Comparison of ENCODE assay signal across 20 cellular contexts in the genomic region with DNA sequence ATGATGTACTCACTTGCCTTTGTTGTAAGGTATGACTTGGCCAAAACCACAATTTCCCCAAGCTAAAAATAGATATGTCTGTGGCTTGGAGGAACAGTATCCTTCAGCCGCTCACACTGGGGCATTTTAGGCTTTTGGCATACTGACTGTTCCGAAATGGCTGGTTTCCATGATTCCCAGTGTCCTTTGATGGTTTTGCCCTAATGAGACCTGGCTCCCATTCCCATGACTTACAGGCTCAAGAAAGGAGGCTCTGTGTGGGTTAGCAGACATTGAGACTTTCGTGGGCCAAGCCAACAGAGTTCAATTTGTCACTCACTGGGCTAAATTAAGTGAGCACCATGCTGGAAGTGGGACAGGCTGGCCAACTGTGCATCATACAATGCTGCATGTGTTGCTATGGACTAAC.
DNase-seq lines count a peak whose midpoint lies in the region; ATAC-seq and TF ChIP-seq lines count a peak whose summit lies in the region.
"Had no signal": no experiment of that assay in that cellular context is flagged by ENCODE, and none has a peak within 500 bp of the region (broad histone marks: within the 10 kb centered on the region; RNA-seq: fewer than 3 reads in every experiment).

No MANE protein-coding gene starts in this region.

- no peak overlapping the region for H3K27ac Mint-ChIP-seq in CD8-positive, alpha-beta memory T cell
- H3K27ac Mint-ChIP-seq: activated naive CD4-positive, alpha-beta T cell treated with anti-CD3 and anti-CD28 coated beads, Interleukin-2, amount 50 U/mL, for 24 hours; dendritic cell treated with granulocyte-macrophage colony-stimulating factor and Interleukin-4, amounts not matched to agents 40 ng/mL and 50 ng/mL, for 4 days; HFFc6; immature natural killer cell; naive thymus-derived CD8-positive, alpha-beta T cell had no signal

- no peak overlapping the region for H3K23ac ChIP-seq in trophoblast cell (ENCODE audit: low read length)

- no CpG with 5 or more reads among the region's 3 CpGs for WGBS in trophoblast cell (ENCODE audit: extremely low coverage, insufficient coverage, insufficient read length)

- in situ Hi-C loops in ACHN (cut with HindIII; ENCODE audit: low pct_ligation_motif_present, low pct_unique_long_range_greater_than_20kb, low sequenced_read_pairs): no loop called here

- no peaks in the 10 kb centered on the region for H3K9me3 ChIP-seq in HCT116 (ENCODE audit: control insufficient read depth in 1 of 2, insufficient read depth in 1 of 2, low read depth in 1 of 2, low read length in 2 of 2)
- peaks cover 2% of the 10 kb centered on the region for H3K9me3 ChIP-seq in trophoblast cell (ENCODE audit: insufficient read depth, low read depth, low read length)
- H3K9me3 ChIP-seq in CD8-positive, alpha-beta memory T cell (ENCODE audit: low read length): no peaks in the 10 kb centered on the region

- H3K18ac ChIP-seq in trophoblast cell (ENCODE audit: low read length): peak overlapping the region; percentile 11

- no peak overlapping the region for H4K91ac ChIP-seq in trophoblast cell (ENCODE audit: low read depth, low read length)

- POLR2A ChIA-PET in HCT116 (lab: Charles Lee): no interaction called here
- POLR2A ChIA-PET in CD8-positive, alpha-beta memory T cell (lab: Charles Lee): no interaction called here

- H2BK120ac ChIP-seq in trophoblast cell (ENCODE audit: insufficient read depth, low read length, poor library complexity): no peak overlapping the region

- TF ChIP-seq CTCF in HCT116 (IDR thresholded peaks at IDR 0.05 in 2 of 3, conservative IDR thresholded peaks at IDR 0.05 in 1 of 3; ENCODE audit: borderline replicate concordance in 1 of 3, insufficient read depth in 1 of 3, low read depth in 2 of 3, low read length in 2 of 3) (no peak), epithelial cell of esophagus (IDR thresholded peaks at IDR 0.05; ENCODE audit: insufficient read depth, low read depth, low read length, missing control alignments) (no peak)

- no peak overlapping the region for H2AK5ac ChIP-seq in trophoblast cell (ENCODE audit: low read length)

- no peak overlapping the region for H3K4me3 ChIP-seq in HCT116 (replicated peaks in 1 of 2; ENCODE audit: low read depth in 1 of 2, low read length in 2 of 2)
- no peak overlapping the region for H3K4me3 ChIP-seq in epithelial cell of esophagus (ENCODE audit: low read length)
- no peak overlapping the region for H3K4me3 ChIP-seq in trophoblast cell (ENCODE audit: low read depth, low read length)
- H3K4me3 ChIP-seq in CD8-positive, alpha-beta memory T cell (ENCODE audit: low read length): no peak overlapping the region

- H4K12ac ChIP-seq in trophoblast cell (ENCODE audit: low read depth, low read length): no peak overlapping the region

- H3K27me3 ChIP-seq in HCT116 (ENCODE audit: insufficient read depth, low read length) (no peaks in the 10 kb centered on the region), trophoblast cell (ENCODE audit: insufficient read depth, low read length) (no peaks in the 10 kb centered on the region)
- H3K27me3 ChIP-seq in CD8-positive, alpha-beta memory T cell (ENCODE audit: insufficient read depth, low read length, poor library complexity, severe bottlenecking): no peaks in the 10 kb centered on the region
- H3K27me3 ChIP-seq: brain microvascular endothelial cell had no signal

- H3K36me3 Mint-ChIP-seq in CD8-positive, alpha-beta memory T cell: no peaks in the 10 kb centered on the region
- H3K36me3 Mint-ChIP-seq: activated naive CD4-positive, alpha-beta T cell treated with anti-CD3 and anti-CD28 coated beads, Interleukin-2, amount 50 U/mL, for 24 hours; immature natural killer cell; naive thymus-derived CD8-positive, alpha-beta T cell had no signal

- H3K4me1 ChIP-seq in HCT116 (ENCODE audit: control insufficient read depth in 1 of 2, insufficient read depth in 2 of 2, low read length in 2 of 2) (peaks cover 7 to 14% of the 10 kb centered on the region in 2 experiments; a peak in 2 of 4 replicates), trophoblast cell (ENCODE audit: control insufficient read depth in 1 of 2, insufficient read depth in 2 of 2, low read length in 2 of 2) (no peaks in the 10 kb centered on the region)
- no peaks in the 10 kb centered on the region for H3K4me1 ChIP-seq in CD8-positive, alpha-beta memory T cell (ENCODE audit: insufficient read depth, low read length)

- H3K36me3 ChIP-seq in HCT116 (ENCODE audit: control insufficient read depth in 1 of 2, insufficient read depth in 2 of 2, low read length in 2 of 2) (no peaks in the 10 kb centered on the region), trophoblast cell (ENCODE audit: control insufficient read depth in 1 of 2, insufficient read depth in 2 of 2, low read length in 2 of 2) (no peaks in the 10 kb centered on the region)
- H3K36me3 ChIP-seq in CD8-positive, alpha-beta memory T cell (ENCODE audit: insufficient read depth, low read length): no peaks in the 10 kb centered on the region
- H3K36me3 ChIP-seq: brain microvascular endothelial cell had no signal

- no peak overlapping the region for H3K4ac ChIP-seq in trophoblast cell (ENCODE audit: low read depth, low read length)

- no peaks in the 10 kb centered on the region for H4K20me1 ChIP-seq in HCT116 (ENCODE audit: insufficient read depth)

- H3K27ac ChIP-seq in HCT116 (ENCODE audit: low read depth, low read length) (no peak overlapping the region), trophoblast cell (ENCODE audit: low read depth, low read length) (no peak overlapping the region)
- no peak overlapping the region for H3K27ac ChIP-seq in CD8-positive, alpha-beta memory T cell (ENCODE audit: low read depth, low read length)
- H3K27ac ChIP-seq: brain microvascular endothelial cell, VCaP had no signal

- H3K27me3 Mint-ChIP-seq in CD8-positive, alpha-beta memory T cell: no peaks in the 10 kb centered on the region
- H3K27me3 Mint-ChIP-seq: dendritic cell treated with granulocyte-macrophage colony-stimulating factor and Interleukin-4, amounts not matched to agents 40 ng/mL and 50 ng/mL, for 4 days had no signal

- H4K8ac ChIP-seq in trophoblast cell (ENCODE audit: low read depth, low read length): no peak overlapping the region

- no peak for TF ChIP-seq POLR2A in HCT116 (IDR thresholded peaks at IDR 0.05; ENCODE audit: borderline replicate concordance, extremely low read depth, insufficient read depth, insufficient read length)

- intact Hi-C loops in HCT116 (cut with micrococcal nuclease): no loop called here

- no peak for TF ChIP-seq RAD21 in HCT116 (IDR thresholded peaks at IDR 0.05; ENCODE audit: low read depth)

- RAD21 ChIA-PET in HCT116 (lab: Charles Lee; ENCODE audit: low non-redundant PET in 1 of 2, low total read pairs in 2 of 2, uncharacterized antibody in 2 of 2, unreplicated experiment in 2 of 2): no interaction called here

- no peaks in the 10 kb centered on the region for H3K4me1 Mint-ChIP-seq in CD8-positive, alpha-beta memory T cell
- H3K4me1 Mint-ChIP-seq: activated naive CD4-positive, alpha-beta T cell treated with anti-CD3 and anti-CD28 coated beads, Interleukin-2, amount 50 U/mL, for 24 hours; immature natural killer cell; naive thymus-derived CD8-positive, alpha-beta T cell had no signal

- CTCF ChIA-PET in HCT116 (lab: Charles Lee): no interaction called here
- CTCF ChIA-PET in CD8-positive, alpha-beta memory T cell (lab: Charles Lee): no interaction called here

- no peak overlapping the region for H2BK12ac ChIP-seq in trophoblast cell (ENCODE audit: low read length)

- H3K4me2 ChIP-seq in HCT116 (ENCODE audit: low read length) (peak overlapping the region; percentile 16), trophoblast cell (ENCODE audit: low read length) (no peak overlapping the region)

- no peak for DNase-seq in HCT116 (ENCODE audit: low read depth, low spot score)
- peak; percentile 13 for DNase-seq in RPMI8226
- peak; percentile 15 for DNase-seq in epithelial cell of esophagus (ENCODE audit: low read depth)
- DNase-seq in trophoblast cell: no peak
- DNase-seq in ACHN: no peak
- DNase-seq in NCI-H2107 (lab: John Stamatoyannopoulos, UW): no peak
- no peak for DNase-seq in activated effector memory CD4-positive, alpha-beta T cell treated with Interleukin-2 at 50 U/mL for 16 hours
- DNase-seq in CD8-positive, alpha-beta memory T cell: no peak
- DNase-seq: activated CD4-positive, alpha-beta T cell treated with anti-CD3 and anti-CD28 coated beads, Interleukin-2, amount 50 U/mL, for 48 hours; brain microvascular endothelial cell; HFFc6; immature natural killer cell; naive thymus-derived CD8-positive, alpha-beta T cell; NCI-H146; stimulated activated CD4-positive, alpha-beta T cell treated with anti-CD3 and anti-CD28 coated beads, Interleukin-4, amount 100 ng/mL, for 4 hours; T-helper 1 cell had no signal

- H2BK5ac ChIP-seq in trophoblast cell (ENCODE audit: low read depth, low read length, poor library complexity): no peak overlapping the region

- no peaks in the 10 kb centered on the region for H3K9me2 ChIP-seq in HCT116 (ENCODE audit: insufficient read depth)

- H2AFZ ChIP-seq in HCT116 (ENCODE audit: low read depth, low read length, poor library complexity, severe bottlenecking) (no peak overlapping the region), trophoblast cell (ENCODE audit: insufficient read depth, low read length, poor library complexity) (no peak overlapping the region)

- H3K14ac ChIP-seq in trophoblast cell (ENCODE audit: low read length): no peak overlapping the region

- H3K79me1 ChIP-seq in trophoblast cell (ENCODE audit: low read length): no peaks in the 10 kb centered on the region

- no peaks in the 10 kb centered on the region for H3K9me3 Mint-ChIP-seq in CD8-positive, alpha-beta memory T cell
- H3K9me3 Mint-ChIP-seq: activated naive CD4-positive, alpha-beta T cell treated with anti-CD3 and anti-CD28 coated beads, Interleukin-2, amount 50 U/mL, for 24 hours; dendritic cell treated with granulocyte-macrophage colony-stimulating factor and Interleukin-4, amounts not matched to agents 40 ng/mL and 50 ng/mL, for 4 days; HFFc6; naive thymus-derived CD8-positive, alpha-beta T cell had no signal

- no peak overlapping the region for H3K9ac ChIP-seq in HCT116 (ENCODE audit: low read length)
- H3K9ac ChIP-seq in trophoblast cell (ENCODE audit: low read length): no peak overlapping the region

- no TSS peak for BruUV-seq in HCT116 (replicated peaks; lab: Mats Ljungman, UMichigan)

- peak; percentile 68 for ATAC-seq in HCT116
- ATAC-seq: naive thymus-derived CD8-positive, alpha-beta T cell; Right ventricle myocardium inferior had no signal

- H3K79me2 ChIP-seq in HCT116 (ENCODE audit: insufficient read depth, low read length) (no peaks in the 10 kb centered on the region), trophoblast cell (ENCODE audit: control insufficient read depth, insufficient read depth, low read length, poor library complexity) (no peaks in the 10 kb centered on the region)

- H3K4me3 Mint-ChIP-seq in CD8-positive, alpha-beta memory T cell: no peak overlapping the region
- H3K4me3 Mint-ChIP-seq: activated naive CD4-positive, alpha-beta T cell treated with anti-CD3 and anti-CD28 coated beads, Interleukin-2, amount 50 U/mL, for 24 hours; dendritic cell treated with granulocyte-macrophage colony-stimulating factor and Interleukin-4, amounts not matched to agents 40 ng/mL and 50 ng/mL, for 4 days; HFFc6; immature natural killer cell; naive thymus-derived CD8-positive, alpha-beta T cell had no signal

Comparison
In these comparisons a context has a peak if more than half of its experiments do, and no peak if none do; other contexts are left out.
1. DNase-seq: peak in RPMI8226 (single experiment) and epithelial cell of esophagus (single experiment); none in HCT116 (single experiment), trophoblast cell (0 of 2), ACHN (single experiment), NCI-H2107 (single experiment), activated effector memory CD4-positive, alpha-beta T cell treated with Interleukin-2 at 50 U/mL for 16 hours (single experiment) and CD8-positive, alpha-beta memory T cell (0 of 5).